ENCODE assay signal across 14 cellular contexts in genomic region chr9:19162956-19163355, GRCh38. TPM values are rescaled to one million over a fixed set of nuclear protein-coding genes. Genes with fewer than 3 reads are reported as not detected.
DNase-seq lines count a peak whose midpoint lies in the region; ATAC-seq and TF ChIP-seq lines count a peak whose summit lies in the region.
"Had no signal": no experiment of that assay in that cellular context is flagged by ENCODE, and none has a peak within 500 bp of the region (broad histone marks: within the 10 kb centered on the region; RNA-seq: fewer than 3 reads in every experiment).

No MANE protein-coding gene starts in this region.

- in situ Hi-C loops in brain microvascular endothelial cell (cut with HindIII; ENCODE audit: low pct_ligation_motif_present, low sequenced_read_pairs): no loop called here

- H3K27me3 ChIP-seq in brain microvascular endothelial cell (replicated peaks): no peaks in the 10 kb centered on the region
- H3K27me3 ChIP-seq in right atrium auricular region: no peaks in the 10 kb centered on the region
- H3K27me3 ChIP-seq in upper lobe of right lung: no peaks in the 10 kb centered on the region

- intact Hi-C loops in upper lobe of right lung (cut with DNase I): no loop called here

- ATAC-seq in upper lobe of right lung (peak; percentile 54), GM18861 (IDR thresholded peaks at IDR 0.05; ENCODE audit: unreplicated experiment) (no peak)

- no peaks in the 10 kb centered on the region for H3K36me3 ChIP-seq in brain microvascular endothelial cell (replicated peaks)
- no peaks in the 10 kb centered on the region for H3K36me3 ChIP-seq in right atrium auricular region
- H3K36me3 ChIP-seq in upper lobe of right lung: no peaks in the 10 kb centered on the region

- no peak overlapping the region for H3K27ac ChIP-seq in brain microvascular endothelial cell
- H3K27ac ChIP-seq in right atrium auricular region: peak overlapping the region in 1 of 2 donors; percentile 88
- peak overlapping the region; percentile 42 for H3K27ac ChIP-seq in upper lobe of right lung
- H3K27ac ChIP-seq: SK-N-MC had no signal

- H3K4me3 ChIP-seq in brain microvascular endothelial cell (ENCODE audit: low read depth, low read length) (no peak overlapping the region), right atrium auricular region (no peak overlapping the region), upper lobe of right lung (no peak overlapping the region)
- H3K4me3 ChIP-seq: SK-N-MC had no signal

- TF ChIP-seq CTCF in brain microvascular endothelial cell (IDR thresholded peaks at IDR 0.05; ENCODE audit: low read depth, low read length, missing control alignments) (no peak), right atrium auricular region (IDR thresholded peaks at IDR 0.05) (no peak), upper lobe of right lung (IDR thresholded peaks at IDR 0.05) (no peak)

- DNase-seq in NOMO-1 treated with DMSO at 0.1 percent for 48 hours (lab: John Stamatoyannopoulos, UW; ENCODE audit: unreplicated experiment) (peak; percentile 14), NOMO-1 treated with dmso at 0.1 percent for 144 hours (lab: John Stamatoyannopoulos, UW; ENCODE audit: unreplicated experiment) (no peak), brain microvascular endothelial cell (peak; percentile 25), right atrium auricular region (ENCODE audit: low spot score) (peak; percentile 82), upper lobe of right lung (no peak), NCI-H69 (lab: John Stamatoyannopoulos, UW) (no peak)
- DNase-seq in activated effector memory CD4-positive, alpha-beta T cell treated with Interleukin-2 at 50 U/mL for 16 hours: no peak
- DNase-seq: 8988T; activated CD4-positive, CD25-positive, alpha-beta regulatory T cell treated with anti-CD3 and anti-CD28 coated beads, Interleukin-2, amount 50 U/mL, for 72 hours; DMS53; NCI-H510A treated with DMSO at 0.1 percent for 48 hours; substantia nigra had no signal

- H3K4me1 ChIP-seq in right atrium auricular region (peaks cover 0 to 26% of the 10 kb centered on the region in 2 donors), upper lobe of right lung (peaks cover 15% of the 10 kb centered on the region)

- no peaks in the 10 kb centered on the region for H3K9me3 ChIP-seq in right atrium auricular region
- no peaks in the 10 kb centered on the region for H3K9me3 ChIP-seq in upper lobe of right lung

RNA-seq across cellular contexts. Expression of gene PLIN2, which starts 35.7 kb away (rescaled TPM):
- total RNA-seq in right atrium auricular region (100 to 1,000 TPM; 132 to 520 TPM), upper lobe of right lung (231 TPM)

Comparison
In these comparisons a context has a peak if more than half of its experiments do, and no peak if none do; other contexts are left out.
1. DNase-seq: peak in NOMO-1 treated with DMSO at 0.1 percent for 48 hours (single experiment), brain microvascular endothelial cell (single experiment) and right atrium auricular region (single experiment); none in NOMO-1 treated with dmso at 0.1 percent for 144 hours (single experiment), upper lobe of right lung (single experiment), activated effector memory CD4-positive, alpha-beta T cell treated with Interleukin-2 at 50 U/mL for 16 hours (single experiment) and NCI-H69 (single experiment).